In genomic region chr11:128893578-128894295, GRCh38 we compare ENCODE assay signal across 14 cellular contexts. TPM values are rescaled to one million over a fixed set of nuclear protein-coding genes. Genes with fewer than 3 reads are reported as not detected.
A peak's percentile ranks its signal among the peaks of the same experiment; 100 is the strongest.
DNase-seq lines count a peak whose midpoint lies in the region; ATAC-seq, FAIRE-seq and TF ChIP-seq lines count a peak whose summit lies in the region.
"Had no signal": no experiment of that assay in that cellular context is flagged by ENCODE, and none has a peak within 500 bp of the region (broad histone marks: within the 10 kb centered on the region; RNA-seq: fewer than 3 reads in every experiment).

No MANE protein-coding gene starts in this region.

- intact Hi-C loops in pancreas (cut with DNase I) (no loop called here), natural killer cell (cut with micrococcal nuclease) (no loop called here)
- intact Hi-C loops in activated T-helper 1 cell treated with anti-CD3 and anti-CD28 coated beads, Interleukin-12 subunit alpha, Interleukin-12 subunit beta, Interleukin-2, Interleukin-4 antibody, amounts not matched to agents 30 ng/mL and 10 ng/mL and 1 ng/mL, durations not matched to agents 14 hours and 24 hours and 36 hours (cut with micrococcal nuclease) = no loop called here

- ATAC-seq in GM19043 (IDR thresholded peaks at IDR 0.05; ENCODE audit: low read depth, unreplicated experiment) (peak; percentile 82), HG02623 (IDR thresholded peaks at IDR 0.05; ENCODE audit: unreplicated experiment) (peak; percentile 67), HG03571 (IDR thresholded peaks at IDR 0.05; ENCODE audit: unreplicated experiment) (peak; percentile 63), pancreas (no peak), natural killer cell (no peak)
- ATAC-seq: activated CD8-positive, alpha-beta T cell treated with anti-CD3 and anti-CD28 coated beads, Interleukin-2, amount 10 ng/mL, durations not matched to agents 7 days and 5 days had no signal

- H3K4me3 ChIP-seq in pancreas = peak overlapping the region in 1 of 4 donors; percentile 70

- TF ChIP-seq CTCF in pancreas (IDR thresholded peaks at IDR 0.05) (no peak), natural killer cell (IDR thresholded peaks at IDR 0.05) (no peak)

- H3K4me1 ChIP-seq in pancreas = peaks cover 48 to 60% (median 55%) of the 10 kb centered on the region in 3 donors

- H3K9me3 ChIP-seq in pancreas = no peaks in the 10 kb centered on the region

- peaks cover 6% of the 10 kb centered on the region for H3K4me1 Mint-ChIP-seq in activated T-helper 1 cell treated with anti-CD3 and anti-CD28 coated beads, Interleukin-12 subunit alpha, Interleukin-12 subunit beta, Interleukin-2, Interleukin-4 antibody, amounts not matched to agents 30 ng/mL and 10 ng/mL and 1 ng/mL, durations not matched to agents 14 hours and 24 hours and 36 hours (ENCODE audit: low read depth)
- H3K4me1 Mint-ChIP-seq in natural killer cell = peaks cover 6 to 17% of the 10 kb centered on the region in 2 donors

- no peaks in the 10 kb centered on the region for H3K9me3 Mint-ChIP-seq in activated T-helper 1 cell treated with anti-CD3 and anti-CD28 coated beads, Interleukin-12 subunit alpha, Interleukin-12 subunit beta, Interleukin-2, Interleukin-4 antibody, amounts not matched to agents 30 ng/mL and 10 ng/mL and 1 ng/mL, durations not matched to agents 14 hours and 24 hours and 36 hours
- H3K9me3 Mint-ChIP-seq in natural killer cell = no peaks in the 10 kb centered on the region

- no peaks in the 10 kb centered on the region for H3K27me3 ChIP-seq in pancreas

- H3K36me3 Mint-ChIP-seq in activated T-helper 1 cell treated with anti-CD3 and anti-CD28 coated beads, Interleukin-12 subunit alpha, Interleukin-12 subunit beta, Interleukin-2, Interleukin-4 antibody, amounts not matched to agents 30 ng/mL and 10 ng/mL and 1 ng/mL, durations not matched to agents 14 hours and 24 hours and 36 hours (ENCODE audit: low read depth) = no peaks in the 10 kb centered on the region
- H3K36me3 Mint-ChIP-seq in natural killer cell = no peaks in the 10 kb centered on the region

- FAIRE-seq in pancreas (lab: Jason Lieb, UNC) = no peak

- no peaks in the 10 kb centered on the region for H3K36me3 ChIP-seq in pancreas

- no peak overlapping the region for H3K27ac Mint-ChIP-seq in activated T-helper 1 cell treated with anti-CD3 and anti-CD28 coated beads, Interleukin-12 subunit alpha, Interleukin-12 subunit beta, Interleukin-2, Interleukin-4 antibody, amounts not matched to agents 30 ng/mL and 10 ng/mL and 1 ng/mL, durations not matched to agents 14 hours and 24 hours and 36 hours
- H3K27ac Mint-ChIP-seq in natural killer cell = no peak overlapping the region
- H3K27ac Mint-ChIP-seq: activated CD8-positive, alpha-beta T cell treated with anti-CD3 and anti-CD28 coated beads, Interleukin-2, amount 10 ng/mL, durations not matched to agents 7 days and 5 days had no signal

- peak overlapping the region; percentile 55 to 83 (median 73) for H3K27ac ChIP-seq in pancreas
- H3K27ac ChIP-seq: RWPE1 had no signal

- DNase-seq in pancreas = peak in 1 of 6 donors; percentile 37
- no peak for DNase-seq in Ammon's horn (ENCODE audit: low spot score)
- no peak for DNase-seq in NCI-H187 (lab: John Stamatoyannopoulos, UW)
- DNase-seq in activated T-helper 1 cell treated with anti-CD3 and anti-CD28 coated beads, Interleukin-12 subunit alpha, Interleukin-12 subunit beta, Interleukin-2, Interleukin-4 antibody, amounts not matched to agents 30 ng/mL and 10 ng/mL and 1 ng/mL, durations not matched to agents 14 hours and 24 hours and 36 hours (ENCODE audit: low spot score) = no peak
- DNase-seq in natural killer cell = no peak
- DNase-seq: activated CD8-positive, alpha-beta T cell treated with anti-CD3 and anti-CD28 coated beads, Interleukin-2, amount 10 ng/mL, durations not matched to agents 7 days and 5 days; DMS153; H7; NCI-H1105 had no signal

- WGBS in pancreas, 2 donors = 24 to 26% methylated on average over 10 of the region's 10 CpGs

- H3K27me3 Mint-ChIP-seq in activated T-helper 1 cell treated with anti-CD3 and anti-CD28 coated beads, Interleukin-12 subunit alpha, Interleukin-12 subunit beta, Interleukin-2, Interleukin-4 antibody, amounts not matched to agents 30 ng/mL and 10 ng/mL and 1 ng/mL, durations not matched to agents 14 hours and 24 hours and 36 hours (ENCODE audit: insufficient read depth) = peaks cover 58% of the 10 kb centered on the region
- peaks cover 60 to 65% of the 10 kb centered on the region in 2 donors for H3K27me3 Mint-ChIP-seq in natural killer cell (ENCODE audit: low read depth in 2 of 2)

- no peak overlapping the region for H3K4me3 Mint-ChIP-seq in activated T-helper 1 cell treated with anti-CD3 and anti-CD28 coated beads, Interleukin-12 subunit alpha, Interleukin-12 subunit beta, Interleukin-2, Interleukin-4 antibody, amounts not matched to agents 30 ng/mL and 10 ng/mL and 1 ng/mL, durations not matched to agents 14 hours and 24 hours and 36 hours
- no peak overlapping the region for H3K4me3 Mint-ChIP-seq in natural killer cell
- H3K4me3 Mint-ChIP-seq: activated CD8-positive, alpha-beta T cell treated with anti-CD3 and anti-CD28 coated beads, Interleukin-2, amount 10 ng/mL, durations not matched to agents 7 days and 5 days had no signal

RNA-seq across cellular contexts. Expression of gene KCNJ5, which starts 2.6 kb away (rescaled TPM):
- total RNA-seq in pancreas (10 to 100 TPM in 4 of 6 donors, 1 to 10 TPM in 2; 4.6 to 17.6 (median 12.0) TPM), natural killer cell (under 1 TPM; 0.09 to 0.18 (median 0.15) TPM)
- polyA plus RNA-seq in pancreas = 1 to 10 TPM; 1.1 to 2.8 TPM
- total RNA-seq in activated T-helper 1 cell treated with anti-CD3 and anti-CD28 coated beads, Interleukin-12 subunit alpha, Interleukin-12 subunit beta, Interleukin-2, Interleukin-4 antibody, amounts not matched to agents 30 ng/mL and 10 ng/mL and 1 ng/mL, durations not matched to agents 14 hours and 24 hours and 36 hours = 0.12 TPM in 1 of 2 replicates, not detected in the other
- total RNA-seq: activated CD8-positive, alpha-beta T cell treated with anti-CD3 and anti-CD28 coated beads, Interleukin-2, amount 10 ng/mL, durations not matched to agents 7 days and 5 days; lung microvascular endothelial cell had no signal

RNA-seq across cellular contexts. Expression of gene KCNJ1, which starts 26.6 kb away (rescaled TPM):
- total RNA-seq in pancreas = under 1 TPM in 3 of 6 donors, not detected in 3; 0.03 to 0.12 (median 0.06) TPM
- polyA plus RNA-seq in pancreas = under 1 TPM; 0.08 to 0.28 TPM
- total RNA-seq in activated T-helper 1 cell treated with anti-CD3 and anti-CD28 coated beads, Interleukin-12 subunit alpha, Interleukin-12 subunit beta, Interleukin-2, Interleukin-4 antibody, amounts not matched to agents 30 ng/mL and 10 ng/mL and 1 ng/mL, durations not matched to agents 14 hours and 24 hours and 36 hours = not detected in 2 replicates
- not detected for total RNA-seq in natural killer cell
- total RNA-seq: activated CD8-positive, alpha-beta T cell treated with anti-CD3 and anti-CD28 coated beads, Interleukin-2, amount 10 ng/mL, durations not matched to agents 7 days and 5 days had no signal

RNA-seq across cellular contexts. Expression of gene TP53AIP1, which starts 48.9 kb away (rescaled TPM):
- under 1 TPM in 4 of 6 donors, not detected in 2; 0.12 to 0.19 (median 0.13) TPM for total RNA-seq in pancreas
- polyA plus RNA-seq in pancreas = 1 to 10 TPM in 1 of 2 donors, under 1 TPM in 1; 0.70 to 1.0 TPM
- total RNA-seq in activated T-helper 1 cell treated with anti-CD3 and anti-CD28 coated beads, Interleukin-12 subunit alpha, Interleukin-12 subunit beta, Interleukin-2, Interleukin-4 antibody, amounts not matched to agents 30 ng/mL and 10 ng/mL and 1 ng/mL, durations not matched to agents 14 hours and 24 hours and 36 hours = not detected in 2 replicates
- total RNA-seq in natural killer cell = not detected
- total RNA-seq: activated CD8-positive, alpha-beta T cell treated with anti-CD3 and anti-CD28 coated beads, Interleukin-2, amount 10 ng/mL, durations not matched to agents 7 days and 5 days; lung microvascular endothelial cell had no signal

Comparison
In these comparisons a context has a peak if more than half of its experiments do, and no peak if none do; other contexts are left out.
1. ATAC-seq: peak in GM19043 (single experiment), HG02623 (single experiment) and HG03571 (single experiment); none in pancreas (0 of 4) and natural killer cell (0 of 3).